17 cellular contexts compared by ENCODE assay signal in the genomic region with DNA sequence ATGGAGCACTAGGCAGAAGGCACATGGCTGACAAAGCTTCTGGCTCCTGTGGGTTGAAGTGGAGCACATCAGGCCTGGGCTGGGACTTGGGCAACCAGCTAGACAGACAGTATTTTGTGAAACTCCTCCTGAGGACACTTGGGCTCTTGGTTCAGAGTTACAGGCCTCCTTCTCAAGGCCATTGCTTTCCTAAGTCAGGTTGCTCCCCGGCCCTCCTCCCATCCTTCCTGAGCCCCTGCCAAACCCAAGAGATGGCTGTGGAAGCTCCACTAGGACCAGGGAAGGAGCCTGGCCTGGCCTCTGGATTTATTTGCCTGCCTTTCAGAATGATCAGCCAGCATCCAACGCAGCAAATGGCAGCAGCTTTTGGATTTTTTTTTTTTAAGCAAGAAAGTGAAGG.
"Had no signal": no experiment of that assay in that cellular context is flagged by ENCODE, and none has a peak within 500 bp of the region (broad histone marks: within the 10 kb centered on the region; RNA-seq: fewer than 3 reads in every experiment).

No MANE protein-coding gene starts in this region.

- H3K36me3 ChIP-seq: left ventricle myocardium inferior, neutrophil, thyroid gland, upper lobe of right lung had no signal

- H3K36me3 Mint-ChIP-seq: natural killer cell treated with Interleukin-12 subunit alpha and Interleukin-12 subunit beta and Interleukin-15 and Interleukin-18, amount 100 ng/mL, for 72 hours had no signal

- H3K4me1 ChIP-seq: upper lobe of right lung had no signal

- H3K9me3 ChIP-seq: neutrophil, thyroid gland, upper lobe of right lung had no signal

- H3K4me3 ChIP-seq: coronary artery, left ventricle myocardium inferior, lung, thyroid gland, upper lobe of right lung had no signal

- H3K9me3 Mint-ChIP-seq: natural killer cell treated with Interleukin-12 subunit alpha and Interleukin-12 subunit beta and Interleukin-15 and Interleukin-18, amount 100 ng/mL, for 72 hours had no signal

- DNase-seq: central memory CD4-positive, alpha-beta T cell; effector CD4-positive, alpha-beta T cell; endodermal cell; erythroblast; foreskin keratinocyte; kidney; left cardiac atrium; left ventricle myocardium inferior; small intestine; stimulated activated CD4-positive, alpha-beta T cell treated with anti-CD3 and anti-CD28 coated beads, Interleukin-2, amount 100 ng/mL, for 48 hours; stimulated activated naive CD4-positive, alpha-beta T cell treated with Interleukin-2 at 50 U/mL for 16 hours; thyroid gland; upper lobe of right lung had no signal

- H3K27ac Mint-ChIP-seq: endodermal cell; natural killer cell treated with Interleukin-12 subunit alpha and Interleukin-12 subunit beta and Interleukin-15 and Interleukin-18, amount 100 ng/mL, for 72 hours had no signal

- H3K4me3 Mint-ChIP-seq: endodermal cell; natural killer cell treated with Interleukin-12 subunit alpha and Interleukin-12 subunit beta and Interleukin-15 and Interleukin-18, amount 100 ng/mL, for 72 hours had no signal

- H3K27ac ChIP-seq: coronary artery, left ventricle myocardium inferior, neutrophil, thyroid gland, upper lobe of right lung had no signal

- H3K27me3 ChIP-seq: foreskin keratinocyte, neutrophil, thyroid gland, upper lobe of right lung had no signal
